In genomic region chr1:170985406-170985805, GRCh38 we compare ENCODE assay signal across 4 cellular contexts.
TF ChIP-seq lines count a peak whose summit lies in the region.

No MANE protein-coding gene starts in this region.

TF ChIP-seq in HepG2, 621 proteins besides CTCF, POLR2A, EP300 and RAD21:
- TF ChIP-seq KMT2B (CRISPR knock-in tag; IDR thresholded peaks at IDR 0.05) (no peak), MAFK (conservative IDR thresholded peaks at IDR 0.05 in 1 of 2, IDR thresholded peaks at IDR 0.05 in 1 of 2; ENCODE audit: low read length in 2 of 2) (peak; percentile 20 to 77; a peak in 3 of 4 replicates)
TF ChIP-seq in HepG2: peak in this region for 1.

TF ChIP-seq in A549, 52 proteins besides CTCF, POLR2A, EP300 and RAD21:
- no peak for TF ChIP-seq MAZ (IDR thresholded peaks at IDR 0.05; ENCODE audit: borderline replicate concordance, low read depth, low read length)
- TF ChIP-seq HMGXB4 (CRISPR knock-in tag; IDR thresholded peaks at IDR 0.05; ENCODE audit: borderline replicate concordance) = no peak
- no peak for TF ChIP-seq NPAS2 (CRISPR knock-in tag; IDR thresholded peaks at IDR 0.05; ENCODE audit: borderline replicate concordance)
- no peak for TF ChIP-seq USF2 (IDR thresholded peaks at IDR 0.05)
- TF ChIP-seq NFE2L2 (conservative IDR thresholded peaks at IDR 0.05; ENCODE audit: low read length) = no peak
- no peak for TF ChIP-seq FOSL2 (IDR thresholded peaks at IDR 0.05)
- no peak for TF ChIP-seq FOSL2 (CRISPR knock-in tag; IDR thresholded peaks at IDR 0.05)
- peak; percentile 44 for TF ChIP-seq MAFK (IDR thresholded peaks at IDR 0.05; ENCODE audit: partially characterized antibody)
- TF ChIP-seq ZFP36 (IDR thresholded peaks at IDR 0.05; ENCODE audit: borderline replicate concordance, partially characterized antibody) = no peak

TF ChIP-seq in IMR-90, 13 proteins besides CTCF, POLR2A, EP300 and RAD21:
- TF ChIP-seq CHD1 (IDR thresholded peaks at IDR 0.05; ENCODE audit: low read depth, low read length) (no peak), USF2 (IDR thresholded peaks at IDR 0.05; ENCODE audit: low read depth, low read length) (no peak), SMC3 (IDR thresholded peaks at IDR 0.05; ENCODE audit: low read depth, low read length) (no peak), RCOR1 (IDR thresholded peaks at IDR 0.05; ENCODE audit: insufficient replicate concordance, low read length) (no peak), NFE2L2 (IDR thresholded peaks at IDR 0.05; ENCODE audit: low read depth, low read length) (no peak), MAFK (IDR thresholded peaks at IDR 0.05; ENCODE audit: low read depth, low read length) (peak; percentile 61)

TF ChIP-seq in K562, 482 proteins besides CTCF, POLR2A, EP300 and RAD21:
- TF ChIP-seq ZNF589 (CRISPR knock-in tag; IDR thresholded peaks at IDR 0.05; ENCODE audit: low read depth) = no peak
- TF ChIP-seq ZNF592 (IDR thresholded peaks at IDR 0.05) = no peak
- TF ChIP-seq ZNF316 (IDR thresholded peaks at IDR 0.05) = peak; percentile 52; the same call in 1 of the 2 replicates
- peak; percentile 24; the same call in 1 of the 2 replicates for TF ChIP-seq MAFG (tag; conservative IDR thresholded peaks at IDR 0.05)
